In genomic region chr21:33211305-33211704, GRCh38 we compare ENCODE assay signal across 17 cellular contexts. TPM values are rescaled to one million over a fixed set of nuclear protein-coding genes. Genes with fewer than 3 reads are reported as not detected.
A peak's percentile ranks its signal among the peaks of the same experiment; 100 is the strongest.
DNase-seq lines count a peak whose midpoint lies in the region; ATAC-seq and TF ChIP-seq lines count a peak whose summit lies in the region.
"Had no signal": no experiment of that assay in that cellular context is flagged by ENCODE, and none has a peak within 500 bp of the region (broad histone marks: within the 10 kb centered on the region; RNA-seq: fewer than 3 reads in every experiment).

No MANE protein-coding gene starts in this region.

- no peaks in the 10 kb centered on the region for H3K27me3 Mint-ChIP-seq in activated naive CD8-positive, alpha-beta T cell treated with anti-CD3 and anti-CD28 coated beads, Interleukin-2, amount 10 ng/mL, durations not matched to agents 7 days and 5 days
- no peaks in the 10 kb centered on the region for H3K27me3 Mint-ChIP-seq in activated naive CD8-positive, alpha-beta T cell treated with anti-CD3 and anti-CD28 coated beads, Interleukin-2, amount 50 U/mL, for 24 hours
- H3K27me3 Mint-ChIP-seq in CD8-positive, alpha-beta T cell (ENCODE audit: low read depth), result no peaks in the 10 kb centered on the region
- H3K27me3 Mint-ChIP-seq in naive thymus-derived CD8-positive, alpha-beta T cell, result no peaks in the 10 kb centered on the region

- no peak overlapping the region for H3K4me3 ChIP-seq in CD8-positive, alpha-beta T cell (ENCODE audit: low read depth, low read length)
- peak overlapping the region; percentile 35; the same call in 1 of the 2 replicates for H3K4me3 ChIP-seq in SJCRH30
- H3K4me3 ChIP-seq: GM12878, PC-9 had no signal

- H3K27ac ChIP-seq in CD8-positive, alpha-beta T cell (ENCODE audit: low read depth, low read length), result no peak overlapping the region
- H3K27ac ChIP-seq in SJCRH30, result no peak overlapping the region
- H3K27ac ChIP-seq: PC-9 had no signal

- H3K27me3 ChIP-seq in CD8-positive, alpha-beta T cell (ENCODE audit: insufficient read depth, low read length), result no peaks in the 10 kb centered on the region
- no peaks in the 10 kb centered on the region for H3K27me3 ChIP-seq in SJCRH30

- ATAC-seq in activated naive CD8-positive, alpha-beta T cell treated with anti-CD3 and anti-CD28 coated beads, Interleukin-2, amount 10 ng/mL, durations not matched to agents 7 days and 5 days (ENCODE audit: low read depth), result no peak
- ATAC-seq in activated naive CD8-positive, alpha-beta T cell treated with anti-CD3 and anti-CD28 coated beads, Interleukin-2, amount 50 U/mL, for 24 hours, result no peak
- ATAC-seq in CD8-positive, alpha-beta T cell, result no peak
- ATAC-seq in naive thymus-derived CD8-positive, alpha-beta T cell, result no peak
- ATAC-seq: GM12878 had no signal

- POLR2A ChIA-PET in activated naive CD8-positive, alpha-beta T cell treated with anti-CD3 and anti-CD28 coated beads, Interleukin-2, amount 10 ng/mL, durations not matched to agents 7 days and 5 days (lab: Charles Lee), result interaction anchor here (0.7 to 1.3 kb wide), 2 partner anchors 55 to 440 kb away, joined by 5 to 8 read pairs; partner anchors contain the start of genes IL10RB and PAXBP1
- POLR2A ChIA-PET in CD8-positive, alpha-beta T cell (lab: Charles Lee), result no interaction called here
- POLR2A ChIA-PET in naive thymus-derived CD8-positive, alpha-beta T cell (lab: Charles Lee), result interaction anchor here (0.7 kb wide), 1 partner anchor 63 kb away, joined by 5 read pairs; no protein-coding TSS in a partner anchor

- H3K36me3 ChIP-seq in CD8-positive, alpha-beta T cell (ENCODE audit: insufficient read depth, low read length), result no peaks in the 10 kb centered on the region
- no peaks in the 10 kb centered on the region for H3K36me3 ChIP-seq in SJCRH30

- H3K4me1 Mint-ChIP-seq in activated naive CD8-positive, alpha-beta T cell treated with anti-CD3 and anti-CD28 coated beads, Interleukin-2, amount 10 ng/mL, durations not matched to agents 7 days and 5 days, result peaks cover 45% of the 10 kb centered on the region
- H3K4me1 Mint-ChIP-seq in activated naive CD8-positive, alpha-beta T cell treated with anti-CD3 and anti-CD28 coated beads, Interleukin-2, amount 50 U/mL, for 24 hours, result peaks cover 75% of the 10 kb centered on the region
- peaks cover 82% of the 10 kb centered on the region for H3K4me1 Mint-ChIP-seq in CD8-positive, alpha-beta T cell (ENCODE audit: low read depth)
- H3K4me1 Mint-ChIP-seq in naive thymus-derived CD8-positive, alpha-beta T cell, result peaks cover 42 to 86% (median 84%) of the 10 kb centered on the region in 4 donors

- no peak for TF ChIP-seq CTCF in CD8-positive, alpha-beta T cell (IDR thresholded peaks at IDR 0.05)

- H3K9me3 ChIP-seq in CD8-positive, alpha-beta T cell (ENCODE audit: low read length), result no peaks in the 10 kb centered on the region
- 0 out of 2 replicates have a peak, but pooled peaks cover 4% of the 10 kb centered on the region for H3K9me3 ChIP-seq in SJCRH30 (replicated peaks)

- peaks cover 86% of the 10 kb centered on the region for H3K4me1 ChIP-seq in CD8-positive, alpha-beta T cell (ENCODE audit: insufficient read depth, low read length)
- peaks cover 27% of the 10 kb centered on the region for H3K4me1 ChIP-seq in SJCRH30

- H3K4me3 Mint-ChIP-seq in activated naive CD8-positive, alpha-beta T cell treated with anti-CD3 and anti-CD28 coated beads, Interleukin-2, amount 10 ng/mL, durations not matched to agents 7 days and 5 days, result peak overlapping the region; percentile 28
- H3K4me3 Mint-ChIP-seq in activated naive CD8-positive, alpha-beta T cell treated with anti-CD3 and anti-CD28 coated beads, Interleukin-2, amount 50 U/mL, for 24 hours, result no peak overlapping the region
- no peak overlapping the region for H3K4me3 Mint-ChIP-seq in CD8-positive, alpha-beta T cell
- peak overlapping the region in 6 of 10 donors; percentile 26 to 68 (median 42) for H3K4me3 Mint-ChIP-seq in naive thymus-derived CD8-positive, alpha-beta T cell
- H3K4me3 Mint-ChIP-seq: H9 had no signal

- intact Hi-C loops in CD8-positive, alpha-beta T cell (cut with DNase I, micrococcal nuclease), result no loop called here

- peaks cover 26% of the 10 kb centered on the region for H3K36me3 Mint-ChIP-seq in activated naive CD8-positive, alpha-beta T cell treated with anti-CD3 and anti-CD28 coated beads, Interleukin-2, amount 10 ng/mL, durations not matched to agents 7 days and 5 days
- peaks cover 1% of the 10 kb centered on the region for H3K36me3 Mint-ChIP-seq in activated naive CD8-positive, alpha-beta T cell treated with anti-CD3 and anti-CD28 coated beads, Interleukin-2, amount 50 U/mL, for 24 hours (ENCODE audit: low read depth)
- no peaks in the 10 kb centered on the region for H3K36me3 Mint-ChIP-seq in CD8-positive, alpha-beta T cell
- no peaks in the 10 kb centered on the region for H3K36me3 Mint-ChIP-seq in naive thymus-derived CD8-positive, alpha-beta T cell

- CTCF ChIA-PET in CD8-positive, alpha-beta T cell (lab: Charles Lee), result interaction anchor here (1.2 kb wide), 1 partner anchor 45 kb away, joined by 3 read pairs; no protein-coding TSS in a partner anchor

- DNase-seq in activated naive CD8-positive, alpha-beta T cell treated with anti-CD3 and anti-CD28 coated beads, Interleukin-2, amount 10 ng/mL, durations not matched to agents 7 days and 5 days, result no peak
- DNase-seq in activated naive CD8-positive, alpha-beta T cell treated with anti-CD3 and anti-CD28 coated beads, Interleukin-2, amount 50 U/mL, for 24 hours, result no peak
- DNase-seq in CD8-positive, alpha-beta T cell, result no peak
- DNase-seq in SJCRH30, result no peak
- no peak for DNase-seq in naive thymus-derived CD8-positive, alpha-beta T cell
- DNase-seq in NK-92 (lab: John Stamatoyannopoulos, UW; ENCODE audit: unreplicated experiment), result no peak
- no peak for DNase-seq in HPDE6-E6E7 (ENCODE audit: extremely low spot score)
- DNase-seq in cortex of kidney (lab: John Stamatoyannopoulos, UW), result no peak
- DNase-seq: CD8-positive, alpha-beta memory T cell; GDM1; H9; NCI-H1417; NCI-H187 treated with DMSO at 0.1 percent for 48 hours; NCI-H446; NCI-H69; PC-9 had no signal

- H3K27ac Mint-ChIP-seq in activated naive CD8-positive, alpha-beta T cell treated with anti-CD3 and anti-CD28 coated beads, Interleukin-2, amount 10 ng/mL, durations not matched to agents 7 days and 5 days, result peak overlapping the region; percentile 3
- H3K27ac Mint-ChIP-seq in activated naive CD8-positive, alpha-beta T cell treated with anti-CD3 and anti-CD28 coated beads, Interleukin-2, amount 50 U/mL, for 24 hours, result no peak overlapping the region
- H3K27ac Mint-ChIP-seq in CD8-positive, alpha-beta T cell, result peak overlapping the region; percentile 62
- H3K27ac Mint-ChIP-seq in naive thymus-derived CD8-positive, alpha-beta T cell, result peak overlapping the region in 9 of 10 donors; percentile 51 to 99 (median 84)

- peaks cover 12% of the 10 kb centered on the region for H3K9me3 Mint-ChIP-seq in activated naive CD8-positive, alpha-beta T cell treated with anti-CD3 and anti-CD28 coated beads, Interleukin-2, amount 10 ng/mL, durations not matched to agents 7 days and 5 days
- peaks cover 14% of the 10 kb centered on the region for H3K9me3 Mint-ChIP-seq in activated naive CD8-positive, alpha-beta T cell treated with anti-CD3 and anti-CD28 coated beads, Interleukin-2, amount 50 U/mL, for 24 hours
- peaks cover 5% of the 10 kb centered on the region for H3K9me3 Mint-ChIP-seq in CD8-positive, alpha-beta T cell
- H3K9me3 Mint-ChIP-seq in naive thymus-derived CD8-positive, alpha-beta T cell, result peaks cover 0 to 15% (median 2%) of the 10 kb centered on the region in 9 donors
- H3K9me3 Mint-ChIP-seq: CD8-positive, alpha-beta memory T cell had no signal

RNA-seq across cellular contexts. Expression of gene IFNAR2, which starts 18.4 kb away (rescaled TPM):
- total RNA-seq in activated naive CD8-positive, alpha-beta T cell treated with anti-CD3 and anti-CD28 coated beads, Interleukin-2, amount 10 ng/mL, durations not matched to agents 7 days and 5 days, result 10 to 100 TPM; 68.3 to 77.6 TPM
- total RNA-seq in CD8-positive, alpha-beta T cell, result 10 to 100 TPM; 21.9 to 30.0 TPM
- 13.1 and 17.7 TPM in 2 replicates for total RNA-seq in SJCRH30 (2014; rRNA removed; shearing (Covaris generic))
- 10 to 100 TPM; 59.7 to 66.4 TPM for total RNA-seq in naive thymus-derived CD8-positive, alpha-beta T cell
- 10 to 100 TPM; 53.9 to 72.9 (median 63.3) TPM for polyA plus RNA-seq in naive thymus-derived CD8-positive, alpha-beta T cell

RNA-seq across cellular contexts. Expression of gene IL10RB, which starts 54.9 kb away (rescaled TPM):
- 10 to 100 TPM; 40.6 to 44.1 TPM for total RNA-seq in activated naive CD8-positive, alpha-beta T cell treated with anti-CD3 and anti-CD28 coated beads, Interleukin-2, amount 10 ng/mL, durations not matched to agents 7 days and 5 days
- total RNA-seq in CD8-positive, alpha-beta T cell, result 1 to 10 TPM; 7.4 to 8.2 TPM
- 7.0 and 8.8 TPM in 2 replicates for total RNA-seq in SJCRH30 (2014; rRNA removed; shearing (Covaris generic))
- 10 to 100 TPM; 29.4 to 33.2 TPM for total RNA-seq in naive thymus-derived CD8-positive, alpha-beta T cell
- 10 to 100 TPM; 44.6 to 50.6 (median 50.5) TPM for polyA plus RNA-seq in naive thymus-derived CD8-positive, alpha-beta T cell

Comparison
In these comparisons a context has a peak if more than half of its experiments do, and no peak if none do; other contexts are left out.
1. H3K4me3 Mint-ChIP-seq: peak in activated naive CD8-positive, alpha-beta T cell treated with anti-CD3 and anti-CD28 coated beads, Interleukin-2, amount 10 ng/mL, durations not matched to agents 7 days and 5 days (single experiment) and naive thymus-derived CD8-positive, alpha-beta T cell (6 of 10); none in activated naive CD8-positive, alpha-beta T cell treated with anti-CD3 and anti-CD28 coated beads, Interleukin-2, amount 50 U/mL, for 24 hours (single experiment) and CD8-positive, alpha-beta T cell (single experiment).